Comparison of ENCODE assay signal across 1 cellular context in genomic region chr10:71347587-71348395, GRCh38.
TF ChIP-seq lines count a peak whose summit lies in the region.

No MANE protein-coding gene starts in this region.

TF ChIP-seq in HepG2, 621 proteins besides CTCF, POLR2A, EP300 and RAD21 (continued from another document and continues in another):
- TF ChIP-seq SNAPC5 (CRISPR knock-in tag; IDR thresholded peaks at IDR 0.05; ENCODE audit: borderline replicate concordance): no peak
- no peak for TF ChIP-seq HOMEZ (CRISPR knock-in tag; IDR thresholded peaks at IDR 0.05; ENCODE audit: low read depth)
- 0 out of 2 replicates have a peak, but pooled peaks have one; percentile 44 for TF ChIP-seq ZNF383 (CRISPR knock-in tag; IDR thresholded peaks at IDR 0.05; ENCODE audit: borderline replicate concordance)
- TF ChIP-seq, protein P1, sequence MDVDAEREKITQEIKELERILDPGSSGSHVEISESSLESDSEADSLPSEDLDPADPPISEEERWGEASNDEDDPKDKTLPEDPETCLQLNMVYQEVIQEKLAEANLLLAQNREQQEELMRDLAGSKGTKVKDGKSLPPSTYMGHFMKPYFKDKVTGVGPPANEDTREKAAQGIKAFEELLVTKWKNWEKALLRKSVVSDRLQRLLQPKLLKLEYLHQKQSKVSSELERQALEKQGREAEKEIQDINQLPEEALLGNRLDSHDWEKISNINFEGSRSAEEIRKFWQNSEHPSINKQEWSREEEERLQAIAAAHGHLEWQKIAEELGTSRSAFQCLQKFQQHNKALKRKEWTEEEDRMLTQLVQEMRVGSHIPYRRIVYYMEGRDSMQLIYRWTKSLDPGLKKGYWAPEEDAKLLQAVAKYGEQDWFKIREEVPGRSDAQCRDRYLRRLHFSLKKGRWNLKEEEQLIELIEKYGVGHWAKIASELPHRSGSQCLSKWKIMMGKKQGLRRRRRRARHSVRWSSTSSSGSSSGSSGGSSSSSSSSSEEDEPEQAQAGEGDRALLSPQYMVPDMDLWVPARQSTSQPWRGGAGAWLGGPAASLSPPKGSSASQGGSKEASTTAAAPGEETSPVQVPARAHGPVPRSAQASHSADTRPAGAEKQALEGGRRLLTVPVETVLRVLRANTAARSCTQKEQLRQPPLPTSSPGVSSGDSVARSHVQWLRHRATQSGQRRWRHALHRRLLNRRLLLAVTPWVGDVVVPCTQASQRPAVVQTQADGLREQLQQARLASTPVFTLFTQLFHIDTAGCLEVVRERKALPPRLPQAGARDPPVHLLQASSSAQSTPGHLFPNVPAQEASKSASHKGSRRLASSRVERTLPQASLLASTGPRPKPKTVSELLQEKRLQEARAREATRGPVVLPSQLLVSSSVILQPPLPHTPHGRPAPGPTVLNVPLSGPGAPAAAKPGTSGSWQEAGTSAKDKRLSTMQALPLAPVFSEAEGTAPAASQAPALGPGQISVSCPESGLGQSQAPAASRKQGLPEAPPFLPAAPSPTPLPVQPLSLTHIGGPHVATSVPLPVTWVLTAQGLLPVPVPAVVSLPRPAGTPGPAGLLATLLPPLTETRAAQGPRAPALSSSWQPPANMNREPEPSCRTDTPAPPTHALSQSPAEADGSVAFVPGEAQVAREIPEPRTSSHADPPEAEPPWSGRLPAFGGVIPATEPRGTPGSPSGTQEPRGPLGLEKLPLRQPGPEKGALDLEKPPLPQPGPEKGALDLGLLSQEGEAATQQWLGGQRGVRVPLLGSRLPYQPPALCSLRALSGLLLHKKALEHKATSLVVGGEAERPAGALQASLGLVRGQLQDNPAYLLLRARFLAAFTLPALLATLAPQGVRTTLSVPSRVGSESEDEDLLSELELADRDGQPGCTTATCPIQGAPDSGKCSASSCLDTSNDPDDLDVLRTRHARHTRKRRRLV (CRISPR knock-in tag; IDR thresholded peaks at IDR 0.05): no peak
- TF ChIP-seq ZBTB39 (CRISPR knock-in tag; IDR thresholded peaks at IDR 0.05): no peak
- TF ChIP-seq ZNF350 (CRISPR knock-in tag; IDR thresholded peaks at IDR 0.05; ENCODE audit: borderline replicate concordance, low read depth): peak; percentile 82; the same call in 1 of the 2 replicates
- peak; percentile 29; the same call in 1 of the 2 replicates for TF ChIP-seq ZBTB38 (CRISPR knock-in tag; IDR thresholded peaks at IDR 0.05)
- no peak for TF ChIP-seq ZNF883 (CRISPR knock-in tag; IDR thresholded peaks at IDR 0.05; ENCODE audit: not compliant biosample characterization)
- TF ChIP-seq, protein P2, sequence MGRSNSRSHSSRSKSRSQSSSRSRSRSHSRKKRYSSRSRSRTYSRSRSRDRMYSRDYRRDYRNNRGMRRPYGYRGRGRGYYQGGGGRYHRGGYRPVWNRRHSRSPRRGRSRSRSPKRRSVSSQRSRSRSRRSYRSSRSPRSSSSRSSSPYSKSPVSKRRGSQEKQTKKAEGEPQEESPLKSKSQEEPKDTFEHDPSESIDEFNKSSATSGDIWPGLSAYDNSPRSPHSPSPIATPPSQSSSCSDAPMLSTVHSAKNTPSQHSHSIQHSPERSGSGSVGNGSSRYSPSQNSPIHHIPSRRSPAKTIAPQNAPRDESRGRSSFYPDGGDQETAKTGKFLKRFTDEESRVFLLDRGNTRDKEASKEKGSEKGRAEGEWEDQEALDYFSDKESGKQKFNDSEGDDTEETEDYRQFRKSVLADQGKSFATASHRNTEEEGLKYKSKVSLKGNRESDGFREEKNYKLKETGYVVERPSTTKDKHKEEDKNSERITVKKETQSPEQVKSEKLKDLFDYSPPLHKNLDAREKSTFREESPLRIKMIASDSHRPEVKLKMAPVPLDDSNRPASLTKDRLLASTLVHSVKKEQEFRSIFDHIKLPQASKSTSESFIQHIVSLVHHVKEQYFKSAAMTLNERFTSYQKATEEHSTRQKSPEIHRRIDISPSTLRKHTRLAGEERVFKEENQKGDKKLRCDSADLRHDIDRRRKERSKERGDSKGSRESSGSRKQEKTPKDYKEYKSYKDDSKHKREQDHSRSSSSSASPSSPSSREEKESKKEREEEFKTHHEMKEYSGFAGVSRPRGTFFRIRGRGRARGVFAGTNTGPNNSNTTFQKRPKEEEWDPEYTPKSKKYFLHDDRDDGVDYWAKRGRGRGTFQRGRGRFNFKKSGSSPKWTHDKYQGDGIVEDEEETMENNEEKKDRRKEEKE (IDR thresholded peaks at IDR 0.05): no peak
- no peak for TF ChIP-seq NR2F1 (CRISPR knock-in tag; IDR thresholded peaks at IDR 0.05)
- no peak for TF ChIP-seq ZMAT3 (CRISPR knock-in tag; conservative IDR thresholded peaks at IDR 0.05)
- TF ChIP-seq CSRNP2 (CRISPR knock-in tag; conservative IDR thresholded peaks at IDR 0.05; ENCODE audit: low read depth): no peak
- TF ChIP-seq, protein P3, sequence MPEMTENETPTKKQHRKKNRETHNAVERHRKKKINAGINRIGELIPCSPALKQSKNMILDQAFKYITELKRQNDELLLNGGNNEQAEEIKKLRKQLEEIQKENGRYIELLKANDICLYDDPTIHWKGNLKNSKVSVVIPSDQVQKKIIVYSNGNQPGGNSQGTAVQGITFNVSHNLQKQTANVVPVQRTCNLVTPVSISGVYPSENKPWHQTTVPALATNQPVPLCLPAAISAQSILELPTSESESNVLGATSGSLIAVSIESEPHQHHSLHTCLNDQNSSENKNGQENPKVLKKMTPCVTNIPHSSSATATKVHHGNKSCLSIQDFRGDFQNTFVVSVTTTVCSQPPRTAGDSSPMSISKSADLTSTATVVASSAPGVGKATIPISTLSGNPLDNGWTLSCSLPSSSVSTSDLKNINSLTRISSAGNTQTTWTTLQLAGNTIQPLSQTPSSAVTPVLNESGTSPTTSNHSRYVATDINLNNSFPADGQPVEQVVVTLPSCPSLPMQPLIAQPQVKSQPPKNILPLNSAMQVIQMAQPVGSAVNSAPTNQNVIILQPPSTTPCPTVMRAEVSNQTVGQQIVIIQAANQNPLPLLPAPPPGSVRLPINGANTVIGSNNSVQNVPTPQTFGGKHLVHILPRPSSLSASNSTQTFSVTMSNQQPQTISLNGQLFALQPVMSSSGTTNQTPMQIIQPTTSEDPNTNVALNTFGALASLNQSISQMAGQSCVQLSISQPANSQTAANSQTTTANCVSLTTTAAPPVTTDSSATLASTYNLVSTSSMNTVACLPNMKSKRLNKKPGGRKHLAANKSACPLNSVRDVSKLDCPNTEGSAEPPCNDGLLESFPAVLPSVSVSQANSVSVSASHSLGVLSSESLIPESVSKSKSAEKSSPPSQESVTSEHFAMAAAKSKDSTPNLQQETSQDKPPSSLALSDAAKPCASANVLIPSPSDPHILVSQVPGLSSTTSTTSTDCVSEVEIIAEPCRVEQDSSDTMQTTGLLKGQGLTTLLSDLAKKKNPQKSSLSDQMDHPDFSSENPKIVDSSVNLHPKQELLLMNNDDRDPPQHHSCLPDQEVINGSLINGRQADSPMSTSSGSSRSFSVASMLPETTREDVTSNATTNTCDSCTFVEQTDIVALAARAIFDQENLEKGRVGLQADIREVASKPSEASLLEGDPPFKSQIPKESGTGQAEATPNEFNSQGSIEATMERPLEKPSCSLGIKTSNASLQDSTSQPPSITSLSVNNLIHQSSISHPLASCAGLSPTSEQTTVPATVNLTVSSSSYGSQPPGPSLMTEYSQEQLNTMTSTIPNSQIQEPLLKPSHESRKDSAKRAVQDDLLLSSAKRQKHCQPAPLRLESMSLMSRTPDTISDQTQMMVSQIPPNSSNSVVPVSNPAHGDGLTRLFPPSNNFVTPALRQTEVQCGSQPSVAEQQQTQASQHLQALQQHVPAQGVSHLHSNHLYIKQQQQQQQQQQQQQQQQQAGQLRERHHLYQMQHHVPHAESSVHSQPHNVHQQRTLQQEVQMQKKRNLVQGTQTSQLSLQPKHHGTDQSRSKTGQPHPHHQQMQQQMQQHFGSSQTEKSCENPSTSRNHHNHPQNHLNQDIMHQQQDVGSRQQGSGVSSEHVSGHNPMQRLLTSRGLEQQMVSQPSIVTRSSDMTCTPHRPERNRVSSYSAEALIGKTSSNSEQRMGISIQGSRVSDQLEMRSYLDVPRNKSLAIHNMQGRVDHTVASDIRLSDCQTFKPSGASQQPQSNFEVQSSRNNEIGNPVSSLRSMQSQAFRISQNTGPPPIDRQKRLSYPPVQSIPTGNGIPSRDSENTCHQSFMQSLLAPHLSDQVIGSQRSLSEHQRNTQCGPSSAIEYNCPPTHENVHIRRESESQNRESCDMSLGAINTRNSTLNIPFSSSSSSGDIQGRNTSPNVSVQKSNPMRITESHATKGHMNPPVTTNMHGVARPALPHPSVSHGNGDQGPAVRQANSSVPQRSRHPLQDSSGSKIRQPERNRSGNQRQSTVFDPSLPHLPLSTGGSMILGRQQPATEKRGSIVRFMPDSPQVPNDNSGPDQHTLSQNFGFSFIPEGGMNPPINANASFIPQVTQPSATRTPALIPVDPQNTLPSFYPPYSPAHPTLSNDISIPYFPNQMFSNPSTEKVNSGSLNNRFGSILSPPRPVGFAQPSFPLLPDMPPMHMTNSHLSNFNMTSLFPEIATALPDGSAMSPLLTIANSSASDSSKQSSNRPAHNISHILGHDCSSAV (CRISPR knock-in tag; IDR thresholded peaks at IDR 0.05; ENCODE audit: borderline replicate concordance): no peak
- TF ChIP-seq HMG20A (CRISPR knock-in tag; IDR thresholded peaks at IDR 0.05; ENCODE audit: borderline replicate concordance): peak; percentile 66; the same call in 1 of the 2 replicates
- TF ChIP-seq, protein P4, sequence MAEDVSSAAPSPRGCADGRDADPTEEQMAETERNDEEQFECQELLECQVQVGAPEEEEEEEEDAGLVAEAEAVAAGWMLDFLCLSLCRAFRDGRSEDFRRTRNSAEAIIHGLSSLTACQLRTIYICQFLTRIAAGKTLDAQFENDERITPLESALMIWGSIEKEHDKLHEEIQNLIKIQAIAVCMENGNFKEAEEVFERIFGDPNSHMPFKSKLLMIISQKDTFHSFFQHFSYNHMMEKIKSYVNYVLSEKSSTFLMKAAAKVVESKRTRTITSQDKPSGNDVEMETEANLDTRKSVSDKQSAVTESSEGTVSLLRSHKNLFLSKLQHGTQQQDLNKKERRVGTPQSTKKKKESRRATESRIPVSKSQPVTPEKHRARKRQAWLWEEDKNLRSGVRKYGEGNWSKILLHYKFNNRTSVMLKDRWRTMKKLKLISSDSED (CRISPR knock-in tag; IDR thresholded peaks at IDR 0.05): no peak
- TF ChIP-seq, protein P5, sequence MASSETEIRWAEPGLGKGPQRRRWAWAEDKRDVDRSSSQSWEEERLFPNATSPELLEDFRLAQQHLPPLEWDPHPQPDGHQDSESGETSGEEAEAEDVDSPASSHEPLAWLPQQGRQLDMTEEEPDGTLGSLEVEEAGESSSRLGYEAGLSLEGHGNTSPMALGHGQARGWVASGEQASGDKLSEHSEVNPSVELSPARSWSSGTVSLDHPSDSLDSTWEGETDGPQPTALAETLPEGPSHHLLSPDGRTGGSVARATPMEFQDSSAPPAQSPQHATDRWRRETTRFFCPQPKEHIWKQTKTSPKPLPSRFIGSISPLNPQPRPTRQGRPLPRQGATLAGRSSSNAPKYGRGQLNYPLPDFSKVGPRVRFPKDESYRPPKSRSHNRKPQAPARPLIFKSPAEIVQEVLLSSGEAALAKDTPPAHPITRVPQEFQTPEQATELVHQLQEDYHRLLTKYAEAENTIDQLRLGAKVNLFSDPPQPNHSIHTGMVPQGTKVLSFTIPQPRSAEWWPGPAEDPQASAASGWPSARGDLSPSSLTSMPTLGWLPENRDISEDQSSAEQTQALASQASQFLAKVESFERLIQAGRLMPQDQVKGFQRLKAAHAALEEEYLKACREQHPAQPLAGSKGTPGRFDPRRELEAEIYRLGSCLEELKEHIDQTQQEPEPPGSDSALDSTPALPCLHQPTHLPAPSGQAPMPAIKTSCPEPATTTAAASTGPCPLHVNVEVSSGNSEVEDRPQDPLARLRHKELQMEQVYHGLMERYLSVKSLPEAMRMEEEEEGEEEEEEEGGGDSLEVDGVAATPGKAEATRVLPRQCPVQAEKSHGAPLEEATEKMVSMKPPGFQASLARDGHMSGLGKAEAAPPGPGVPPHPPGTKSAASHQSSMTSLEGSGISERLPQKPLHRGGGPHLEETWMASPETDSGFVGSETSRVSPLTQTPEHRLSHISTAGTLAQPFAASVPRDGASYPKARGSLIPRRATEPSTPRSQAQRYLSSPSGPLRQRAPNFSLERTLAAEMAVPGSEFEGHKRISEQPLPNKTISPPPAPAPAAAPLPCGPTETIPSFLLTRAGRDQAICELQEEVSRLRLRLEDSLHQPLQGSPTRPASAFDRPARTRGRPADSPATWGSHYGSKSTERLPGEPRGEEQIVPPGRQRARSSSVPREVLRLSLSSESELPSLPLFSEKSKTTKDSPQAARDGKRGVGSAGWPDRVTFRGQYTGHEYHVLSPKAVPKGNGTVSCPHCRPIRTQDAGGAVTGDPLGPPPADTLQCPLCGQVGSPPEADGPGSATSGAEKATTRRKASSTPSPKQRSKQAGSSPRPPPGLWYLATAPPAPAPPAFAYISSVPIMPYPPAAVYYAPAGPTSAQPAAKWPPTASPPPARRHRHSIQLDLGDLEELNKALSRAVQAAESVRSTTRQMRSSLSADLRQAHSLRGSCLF (CRISPR knock-in tag; IDR thresholded peaks at IDR 0.05; ENCODE audit: borderline replicate concordance): no peak
- peak; percentile 46; the same call in 1 of the 3 replicates for TF ChIP-seq MXI1 (IDR thresholded peaks at IDR 0.05; ENCODE audit: borderline replicate concordance, low read depth, low read length)
